ENCODE assay signal across 20 cellular contexts in the genomic region with DNA sequence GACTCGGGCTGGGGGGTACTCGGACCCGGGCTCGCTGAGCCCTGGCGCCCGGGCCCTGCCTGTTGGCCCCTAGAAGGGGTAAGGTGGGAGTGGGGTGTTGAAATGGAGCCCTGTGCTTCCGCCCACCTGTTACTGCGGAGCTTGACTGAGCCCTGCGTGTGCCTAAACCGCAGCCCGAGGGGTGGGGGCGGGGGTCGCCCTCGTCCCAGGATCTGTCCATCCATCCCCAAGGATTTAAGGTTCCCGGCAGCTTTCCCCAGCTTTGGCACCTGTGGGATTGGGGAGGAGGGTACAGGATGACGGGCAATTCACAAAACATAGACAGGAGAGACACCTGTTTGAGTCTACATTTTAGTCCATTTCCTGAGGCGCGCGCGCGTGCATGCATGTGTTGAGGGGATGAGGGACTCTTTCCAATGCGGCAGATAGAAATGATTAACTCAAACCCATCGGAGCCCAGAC. TPM values are rescaled to one million over a fixed set of nuclear protein-coding genes. Genes with fewer than 3 reads are reported as not detected.
DNase-seq lines count a peak whose midpoint lies in the region; ATAC-seq and TF ChIP-seq lines count a peak whose summit lies in the region.
"Had no signal": no experiment of that assay in that cellular context is flagged by ENCODE, and none has a peak within 500 bp of the region (broad histone marks: within the 10 kb centered on the region; RNA-seq: fewer than 3 reads in every experiment).

No MANE protein-coding gene starts in this region.

- H3K27me3 Mint-ChIP-seq in stimulated activated naive B cell treated with anti-CD40 and anti-IgM and Interleukin-4, amounts not matched to agents 10 μg/mL and 1 μg/mL and 100 μg/mL, for 72 hours = peaks cover 19 to 35% of the 10 kb centered on the region in 2 donors

- TF ChIP-seq CTCF in retinal pigment epithelial cell (conservative IDR thresholded peaks at IDR 0.05; ENCODE audit: low read depth, low read length) (no peak), ascending aorta (IDR thresholded peaks at IDR 0.05) (no peak)

- no peak overlapping the region for H3K4me3 Mint-ChIP-seq in stimulated activated naive B cell treated with anti-CD40 and anti-IgM and Interleukin-4, amounts not matched to agents 10 μg/mL and 1 μg/mL and 100 μg/mL, for 72 hours
- H3K4me3 Mint-ChIP-seq: naive thymus-derived CD4-positive, alpha-beta T cell had no signal

- H3K27ac Mint-ChIP-seq in stimulated activated naive B cell treated with anti-CD40 and anti-IgM and Interleukin-4, amounts not matched to agents 10 μg/mL and 1 μg/mL and 100 μg/mL, for 72 hours = no peak overlapping the region
- H3K27ac Mint-ChIP-seq: naive thymus-derived CD4-positive, alpha-beta T cell had no signal

- ATAC-seq in stimulated activated naive B cell treated with anti-CD40 and anti-IgM and Interleukin-4, amounts not matched to agents 10 μg/mL and 1 μg/mL and 100 μg/mL, for 72 hours (replicated peaks) = no peak
- ATAC-seq: naive thymus-derived CD4-positive, alpha-beta T cell had no signal

- H3K4me1 ChIP-seq in ascending aorta = no peaks in the 10 kb centered on the region
- H3K4me1 ChIP-seq: heart right ventricle had no signal

- H3K27ac ChIP-seq in SK-N-MC = no peak overlapping the region
- H3K27ac ChIP-seq in ascending aorta = no peak overlapping the region
- H3K27ac ChIP-seq: C4-2B, heart right ventricle, suprapubic skin, VCaP had no signal

- no peaks in the 10 kb centered on the region for H3K27me3 ChIP-seq in ascending aorta

- DNase-seq in NCI-H1092 treated with DMSO at 0.1 percent for 48 hours (lab: John Stamatoyannopoulos, UW) = peak; percentile 27
- no peak for DNase-seq in NCI-H1092 (lab: John Stamatoyannopoulos, UW)
- DNase-seq in SK-N-MC (ENCODE audit: low read depth, low spot score) = no peak
- no peak for DNase-seq in retinal pigment epithelial cell (ENCODE audit: low read depth)
- DNase-seq in ascending aorta (ENCODE audit: low spot score in 2 of 2) = no peak
- DNase-seq in amniotic stem cell (lab: John Stamatoyannopoulos, UW) = no peak
- DNase-seq in stimulated activated naive B cell treated with anti-CD40 and anti-IgM and Interleukin-4, amounts not matched to agents 10 μg/mL and 1 μg/mL and 100 μg/mL, for 72 hours = no peak
- DNase-seq: 8988T; aorta; DND-41; Kasumi-1; naive thymus-derived CD4-positive, alpha-beta T cell; stimulated activated CD4-positive, alpha-beta T cell treated with anti-CD3 and anti-CD28 coated beads, Interleukin-1b, Interleukin-23, amount 100 ng/mL, for 48 hours had no signal

- H3K4me1 Mint-ChIP-seq in stimulated activated naive B cell treated with anti-CD40 and anti-IgM and Interleukin-4, amounts not matched to agents 10 μg/mL and 1 μg/mL and 100 μg/mL, for 72 hours = peaks cover 0 to 1% of the 10 kb centered on the region in 2 donors

- no peak overlapping the region for H3K9ac ChIP-seq in SK-N-MC (ENCODE audit: insufficient read length)

- no peaks in the 10 kb centered on the region for H3K36me3 Mint-ChIP-seq in stimulated activated naive B cell treated with anti-CD40 and anti-IgM and Interleukin-4, amounts not matched to agents 10 μg/mL and 1 μg/mL and 100 μg/mL, for 72 hours
- H3K36me3 Mint-ChIP-seq: naive thymus-derived CD4-positive, alpha-beta T cell had no signal

- H3K36me3 ChIP-seq in SK-N-MC (ENCODE audit: insufficient read depth, low read length) = no peaks in the 10 kb centered on the region
- H3K36me3 ChIP-seq in ascending aorta = no peaks in the 10 kb centered on the region
- H3K36me3 ChIP-seq: heart right ventricle, suprapubic skin had no signal

- H3K4me3 ChIP-seq in SK-N-MC (peak overlapping the region; percentile 74), iPS-11a (ENCODE audit: low read depth, low read length) (peak overlapping the region; percentile 43), retinal pigment epithelial cell (ENCODE audit: low read length) (peak overlapping the region; percentile 37), ascending aorta (no peak overlapping the region)
- H3K4me3 ChIP-seq: heart right ventricle had no signal

- no peaks in the 10 kb centered on the region for H3K9me3 Mint-ChIP-seq in stimulated activated naive B cell treated with anti-CD40 and anti-IgM and Interleukin-4, amounts not matched to agents 10 μg/mL and 1 μg/mL and 100 μg/mL, for 72 hours

- H3K9me3 ChIP-seq in SK-N-MC (ENCODE audit: low read depth, low read length) (no peaks in the 10 kb centered on the region), ascending aorta (no peaks in the 10 kb centered on the region)
- H3K9me3 ChIP-seq: heart right ventricle, suprapubic skin had no signal

- intact Hi-C loops in ascending aorta (cut with DNase I) = no loop called here

RNA-seq across cellular contexts. Expression of a gene that starts 0.8 kb away (rescaled TPM):
- not detected for total RNA-seq in ascending aorta
- total RNA-seq: left ventricle myocardium superior, right cardiac atrium had no signal

Comparison
In these comparisons a context has a peak if more than half of its experiments do, and no peak if none do; other contexts are left out.
1. H3K4me3 ChIP-seq: peak in SK-N-MC (single experiment), iPS-11a (single experiment) and retinal pigment epithelial cell (single experiment); none in ascending aorta (0 of 2).